Comparison of ENCODE assay signal across 1 cellular context in the genomic region with DNA sequence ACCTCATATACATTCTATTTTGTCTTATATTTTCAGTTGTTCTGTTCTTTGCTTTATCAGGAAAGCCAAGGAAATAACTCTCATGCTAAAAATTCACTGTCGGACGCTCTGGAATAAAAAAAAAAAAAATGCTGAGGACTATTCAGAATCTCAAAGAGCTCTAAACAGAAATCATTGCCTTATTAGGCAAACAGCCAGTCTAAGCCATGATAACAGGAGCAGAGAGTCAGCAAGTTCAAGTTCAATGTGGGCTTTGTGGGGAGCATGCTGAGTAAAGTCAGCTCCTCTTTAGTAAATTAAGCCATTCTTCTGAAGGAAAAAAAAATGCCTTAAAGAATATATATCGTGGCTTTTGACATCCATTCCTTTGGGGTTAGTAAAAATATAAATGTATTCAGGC.
TF ChIP-seq lines count a peak whose summit lies in the region.

No MANE protein-coding gene starts in this region.

TF ChIP-seq in GM23338, 12 proteins besides CTCF, POLR2A, EP300 and RAD21 (continued from another document):
- TF ChIP-seq EZH2 (IDR thresholded peaks at IDR 0.05; ENCODE audit: low read depth, unreplicated experiment), result no peak
TF ChIP-seq in GM23338: peak in this region for 0.
